29 cellular contexts compared by ENCODE assay signal in the genomic region with DNA sequence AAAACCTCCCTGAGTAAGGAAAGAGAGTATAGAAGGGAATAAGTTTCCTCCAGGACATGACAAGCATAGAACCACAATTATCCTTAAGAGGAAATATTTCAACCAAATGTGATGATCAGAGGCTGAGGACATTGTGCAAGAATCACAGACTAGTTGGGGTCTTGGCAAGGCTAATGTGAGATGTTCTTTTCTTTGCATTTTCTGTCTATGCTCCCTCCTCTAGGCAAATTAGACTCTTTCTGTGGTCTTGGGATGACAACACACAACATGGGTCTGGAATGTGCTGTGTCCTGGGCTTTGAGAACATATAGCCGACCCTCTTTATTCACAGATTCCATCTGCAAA. TPM values are rescaled to one million over a fixed set of nuclear protein-coding genes. Genes with fewer than 3 reads are reported as not detected.
"Had no signal": no experiment of that assay in that cellular context is flagged by ENCODE, and none has a peak within 500 bp of the region (broad histone marks: within the 10 kb centered on the region; RNA-seq: fewer than 3 reads in every experiment).

No MANE protein-coding gene starts in this region.

- H3K27me3 Mint-ChIP-seq: activated CD4-positive, alpha-beta T cell treated with anti-CD3 and anti-CD28 coated beads, Interleukin-2, amount 10 ng/mL, durations not matched to agents 7 days and 5 days; activated naive CD4-positive, alpha-beta T cell treated with anti-CD3 and anti-CD28 coated beads, Interleukin-2, amount 10 ng/mL, durations not matched to agents 7 days and 5 days; activated T-cell treated with anti-CD3 and anti-CD28 coated beads, Interleukin-2, amount 50 U/mL, for 24 hours; central memory CD8-positive, alpha-beta T cell; T-helper 17 cell had no signal

- H3K27ac ChIP-seq: adrenal gland, ascending aorta, brain microvascular endothelial cell, esophagus muscularis mucosa, foreskin keratinocyte, heart left ventricle, WERI-Rb-1 had no signal

- H3K9me3 ChIP-seq: adrenal gland, ascending aorta, esophagus muscularis mucosa, gastrocnemius medialis had no signal

- H3K4me1 ChIP-seq: adrenal gland, ascending aorta, esophagus muscularis mucosa, foreskin keratinocyte, gastrocnemius medialis had no signal

- DNase-seq: activated B cell treated with CpG ODN at 0.5 μM for 24 hours; activated CD4-positive, alpha-beta T cell treated with anti-CD3 and anti-CD28 coated beads for 36 hours; activated CD4-positive, alpha-beta T cell treated with anti-CD3 and anti-CD28 coated beads, Interleukin-2, amount 10 ng/mL, durations not matched to agents 7 days and 5 days; activated CD4-positive, alpha-beta T cell treated with anti-CD3 and anti-CD28 coated beads, Interleukin-2, amount 50 U/mL, for 48 hours; activated CD8-positive, alpha-beta memory T cell treated with anti-CD3 and anti-CD28 coated beads, Interleukin-2, amount 50 U/mL, for 48 hours; activated gamma-delta T cell; activated naive CD4-positive, alpha-beta T cell; activated naive CD4-positive, alpha-beta T cell treated with anti-CD3 and anti-CD28 coated beads, Interleukin-2, amount 10 ng/mL, durations not matched to agents 7 days and 5 days; activated T-cell treated with anti-CD3 and anti-CD28 coated beads for 4 hours; activated T-cell treated with anti-CD3 and anti-CD28 coated beads, Interleukin-2, amount 50 U/mL, for 24 hours; activated T-cell treated with anti-CD3 and anti-CD28 coated beads, Interleukin-2, amount 50 U/mL, for 72 hours; brain microvascular endothelial cell; cortex of kidney; effector CD8-positive, alpha-beta T cell; erythroblast; foreskin keratinocyte; glutamatergic neuron; hypothalamus; T-helper 17 cell; T1000; WERI-Rb-1 had no signal

- H3K4me3 ChIP-seq: adrenal gland, ascending aorta, esophagus muscularis mucosa, gastrocnemius medialis, heart left ventricle had no signal

- H3K9me3 Mint-ChIP-seq: central memory CD8-positive, alpha-beta T cell had no signal

- H3K4me3 Mint-ChIP-seq: activated B cell treated with CpG ODN at 0.5 μM for 24 hours; activated CD4-positive, alpha-beta T cell treated with anti-CD3 and anti-CD28 coated beads for 36 hours; activated CD4-positive, alpha-beta T cell treated with anti-CD3 and anti-CD28 coated beads, Interleukin-2, amount 10 ng/mL, durations not matched to agents 7 days and 5 days; activated naive CD4-positive, alpha-beta T cell treated with anti-CD3 and anti-CD28 coated beads, Interleukin-2, amount 10 ng/mL, durations not matched to agents 7 days and 5 days; activated T-cell treated with anti-CD3 and anti-CD28 coated beads, Interleukin-2, amount 50 U/mL, for 24 hours; activated T-cell treated with anti-CD3 and anti-CD28 coated beads, Interleukin-2, amount 50 U/mL, for 72 hours; central memory CD8-positive, alpha-beta T cell; T-helper 17 cell had no signal

- H3K27ac Mint-ChIP-seq: activated B cell treated with CpG ODN at 0.5 μM for 24 hours; activated CD4-positive, alpha-beta T cell treated with anti-CD3 and anti-CD28 coated beads for 36 hours; activated naive CD4-positive, alpha-beta T cell treated with anti-CD3 and anti-CD28 coated beads, Interleukin-2, amount 50 U/mL, for 72 hours; activated T-cell treated with anti-CD3 and anti-CD28 coated beads, Interleukin-2, amount 50 U/mL, for 24 hours; activated T-cell treated with anti-CD3 and anti-CD28 coated beads, Interleukin-2, amount 50 U/mL, for 72 hours; T-helper 17 cell had no signal

- H3K27me3 ChIP-seq: adrenal gland, ascending aorta, brain microvascular endothelial cell, gastrocnemius medialis had no signal

- H3K4me1 Mint-ChIP-seq: activated B cell treated with CpG ODN at 0.5 μM for 24 hours had no signal

- ATAC-seq: activated CD4-positive, alpha-beta T cell treated with anti-CD3 and anti-CD28 coated beads for 36 hours; activated CD4-positive, CD25-positive, alpha-beta regulatory T cell treated with anti-CD3 and anti-CD28 coated beads, Interleukin-2, amount 50 U/mL, for 24 hours; activated naive CD4-positive, alpha-beta T cell treated with anti-CD3 and anti-CD28 coated beads, Interleukin-2, amount 50 U/mL, for 72 hours; activated T-cell treated with anti-CD3 and anti-CD28 coated beads, Interleukin-2, amount 50 U/mL, for 72 hours; foreskin keratinocyte; heart left ventricle; T-helper 17 cell had no signal

- H3K36me3 ChIP-seq: adrenal gland, ascending aorta, brain microvascular endothelial cell, esophagus muscularis mucosa, gastrocnemius medialis, heart left ventricle, WERI-Rb-1 had no signal

RNA-seq across cellular contexts. Expression of a gene that starts 32.0 kb away (rescaled TPM):
- total RNA-seq: activated B cell treated with CpG ODN at 0.5 μM for 24 hours had no signal
